23 cellular contexts compared by ENCODE assay signal in the genomic region with DNA sequence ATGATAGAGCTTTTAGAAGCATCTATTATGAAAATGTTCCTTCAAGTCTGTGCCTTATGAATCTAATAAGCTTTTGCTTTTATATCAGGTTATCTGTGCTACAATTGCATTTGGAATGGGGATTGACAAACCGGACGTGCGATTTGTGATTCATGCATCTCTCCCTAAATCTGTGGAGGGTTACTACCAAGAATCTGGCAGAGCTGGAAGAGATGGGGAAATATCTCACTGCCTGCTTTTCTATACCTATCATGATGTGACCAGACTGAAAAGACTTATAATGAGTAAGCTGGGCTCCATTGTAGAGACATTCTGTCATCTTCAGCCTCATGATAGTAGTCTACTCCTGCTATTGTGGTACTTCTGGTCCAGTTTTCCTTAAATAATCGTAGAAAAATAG.
"Had no signal": no experiment of that assay in that cellular context is flagged by ENCODE, and none has a peak within 500 bp of the region (broad histone marks: within the 10 kb centered on the region; RNA-seq: fewer than 3 reads in every experiment).

No MANE protein-coding gene starts in this region.

- H3K4me3 Mint-ChIP-seq: activated B cell treated with CpG ODN at 0.5 μM for 24 hours; activated CD4-positive, alpha-beta T cell treated with anti-CD3 and anti-CD28 coated beads, Interleukin-2, amount 10 ng/mL, durations not matched to agents 24 days and 14 days; activated naive CD8-positive, alpha-beta T cell treated with anti-CD3 and anti-CD28 coated beads, Interleukin-2, amount 10 ng/mL, durations not matched to agents 7 days and 5 days; central memory CD8-positive, alpha-beta T cell; T-helper 17 cell had no signal

- H3K27me3 ChIP-seq: adrenal gland had no signal

- DNase-seq: activated B cell treated with CpG ODN at 0.5 μM for 24 hours; activated CD4-positive, alpha-beta T cell treated with anti-CD3 and anti-CD28 coated beads for 1 hour; activated CD4-positive, alpha-beta T cell treated with anti-CD3 and anti-CD28 coated beads, Interleukin-2, amount 10 ng/mL, durations not matched to agents 24 days and 14 days; activated CD4-positive, alpha-beta T cell treated with anti-CD3 and anti-CD28 coated beads, Interleukin-2, amount 50 U/mL, for 48 hours; activated CD8-positive, alpha-beta memory T cell treated with anti-CD3 and anti-CD28 coated beads, Interleukin-2, amount 50 U/mL, for 4 hours; activated naive CD4-positive, alpha-beta T cell treated with anti-CD3 and anti-CD28 coated beads, Interleukin-2, amount 50 U/mL, for 16 hours; activated naive CD8-positive, alpha-beta T cell treated with anti-CD3 and anti-CD28 coated beads, Interleukin-2, amount 10 ng/mL, durations not matched to agents 7 days and 5 days; adrenal gland; aorta; Kasumi-1; NCI-H1048; NCI-H187 treated with DMSO at 0.1 percent for 48 hours; NCI-H345; NCI-H510A; NCI-H526 treated with DMSO at 0.1 percent for 48 hours; NCI-H82; SHP77 treated with DMSO at 0.1 percent for 48 hours; T-helper 17 cell; T-helper 9 cell had no signal

- H3K9me3 ChIP-seq: adrenal gland had no signal

- H3K27ac Mint-ChIP-seq: activated B cell treated with CpG ODN at 0.5 μM for 24 hours; activated naive CD8-positive, alpha-beta T cell treated with anti-CD3 and anti-CD28 coated beads, Interleukin-2, amount 10 ng/mL, durations not matched to agents 7 days and 5 days; T-helper 17 cell had no signal

- H3K4me3 ChIP-seq: adrenal gland, K562 had no signal

- H3K9me3 Mint-ChIP-seq: activated B cell treated with CpG ODN at 0.5 μM for 24 hours; activated CD4-positive, alpha-beta T cell treated with anti-CD3 and anti-CD28 coated beads, Interleukin-2, amount 10 ng/mL, durations not matched to agents 24 days and 14 days; activated naive CD8-positive, alpha-beta T cell treated with anti-CD3 and anti-CD28 coated beads, Interleukin-2, amount 10 ng/mL, durations not matched to agents 7 days and 5 days; central memory CD8-positive, alpha-beta T cell had no signal

- H3K27me3 Mint-ChIP-seq: activated B cell treated with CpG ODN at 0.5 μM for 24 hours; activated CD4-positive, alpha-beta T cell treated with anti-CD3 and anti-CD28 coated beads, Interleukin-2, amount 10 ng/mL, durations not matched to agents 24 days and 14 days; activated naive CD8-positive, alpha-beta T cell treated with anti-CD3 and anti-CD28 coated beads, Interleukin-2, amount 10 ng/mL, durations not matched to agents 7 days and 5 days; central memory CD8-positive, alpha-beta T cell; T-helper 17 cell had no signal

- H3K27ac ChIP-seq: adrenal gland had no signal

- FAIRE-seq: bronchial epithelial cell, K562 had no signal

- H3K4me1 Mint-ChIP-seq: central memory CD8-positive, alpha-beta T cell; T-helper 17 cell had no signal

- H3K4me1 ChIP-seq: adrenal gland had no signal

- ATAC-seq: K562, Panc1, T-helper 17 cell had no signal

- H3K36me3 ChIP-seq: adrenal gland had no signal
